1 cellular context compared by ENCODE assay signal in genomic region chr2:70087703-70088507, GRCh38.
TF ChIP-seq lines count a peak whose summit lies in the region.

No MANE protein-coding gene starts in this region.

TF ChIP-seq in A549, 52 proteins besides CTCF, POLR2A, EP300 and RAD21 (continued from another document):
- TF ChIP-seq BCL3 (IDR thresholded peaks at IDR 0.05) (no peak), PHF8 (IDR thresholded peaks at IDR 0.05; ENCODE audit: borderline replicate concordance, low read depth) (peak; percentile 53; the same call in 1 of the 2 replicates), RCOR1 (IDR thresholded peaks at IDR 0.05; ENCODE audit: low read depth, low read length) (no peak), REST (IDR thresholded peaks at IDR 0.05) (0 out of 2 replicates have a peak, but pooled peaks have one; percentile 15), ATOH8 (CRISPR knock-in tag; IDR thresholded peaks at IDR 0.05; ENCODE audit: low read depth) (0 out of 2 replicates have a peak, but pooled peaks have one; percentile 55), EHMT2 (IDR thresholded peaks at IDR 0.05; ENCODE audit: low read depth) (no peak), ELK1 (IDR thresholded peaks at IDR 0.05; ENCODE audit: low read depth, low read length) (no peak), FOSL2 (IDR thresholded peaks at IDR 0.05) (no peak), FOSL2 (CRISPR knock-in tag; IDR thresholded peaks at IDR 0.05) (no peak; the same call in 1 of the 2 replicates), HOXA7 (CRISPR knock-in tag; IDR thresholded peaks at IDR 0.05) (no peak), HOXB13 (CRISPR knock-in tag; IDR thresholded peaks at IDR 0.05; ENCODE audit: low read depth) (no peak), MAFK (IDR thresholded peaks at IDR 0.05; ENCODE audit: partially characterized antibody) (peak; percentile 66), HDAC2 (IDR thresholded peaks at IDR 0.05) (no peak), E2F6 (IDR thresholded peaks at IDR 0.05; ENCODE audit: borderline replicate concordance, low read depth) (no peak), GATA3 (IDR thresholded peaks at IDR 0.05; ENCODE audit: borderline replicate concordance) (no peak; the same call in 1 of the 2 replicates), KDM1A (IDR thresholded peaks at IDR 0.05; ENCODE audit: low read depth) (no peak), RFX5 (IDR thresholded peaks at IDR 0.05) (no peak), JUN (IDR thresholded peaks at IDR 0.05) (peak in 1 of 2 experiments; percentile 41; a peak in 2 of 5 replicates), CHD4 (IDR thresholded peaks at IDR 0.05; ENCODE audit: borderline replicate concordance) (no peak), FOXS1 (CRISPR knock-in tag; IDR thresholded peaks at IDR 0.05) (no peak), TFCP2L1 (CRISPR knock-in tag; IDR thresholded peaks at IDR 0.05) (peak; percentile 64; the same call in 1 of the 2 replicates), NR3C1 (IDR thresholded peaks at IDR 0.05) (no peak), CBX2 (IDR thresholded peaks at IDR 0.05; ENCODE audit: borderline replicate concordance, low read depth) (no peak), HMGXB4 (CRISPR knock-in tag; IDR thresholded peaks at IDR 0.05; ENCODE audit: borderline replicate concordance) (peak; percentile 32; the same call in 1 of the 2 replicates), MAZ (IDR thresholded peaks at IDR 0.05; ENCODE audit: borderline replicate concordance, low read depth, low read length) (no peak), ZSCAN20 (CRISPR knock-in tag; IDR thresholded peaks at IDR 0.05) (no peak), SMC3 (IDR thresholded peaks at IDR 0.05) (peak; percentile 10; the same call in 1 of the 3 replicates), ZNF302 (CRISPR knock-in tag; IDR thresholded peaks at IDR 0.05) (no peak), JUNB (IDR thresholded peaks at IDR 0.05) (no peak), ESRRA (IDR thresholded peaks at IDR 0.05; ENCODE audit: borderline replicate concordance, low read length) (no peak), MYC (IDR thresholded peaks at IDR 0.05; ENCODE audit: borderline replicate concordance, low read length) (no peak), CBX8 (IDR thresholded peaks at IDR 0.05) (no peak), TP53 (CRISPR knock-in tag; IDR thresholded peaks at IDR 0.05) (peak; percentile 60; the same call in 1 of the 2 replicates)
